8 cellular contexts compared by ENCODE assay signal in genomic region chr6:137217801-137218472, GRCh38. TPM values are rescaled to one million over a fixed set of nuclear protein-coding genes. Genes with fewer than 3 reads are reported as not detected.
DNase-seq lines count a peak whose midpoint lies in the region; ATAC-seq and TF ChIP-seq lines count a peak whose summit lies in the region.

No MANE protein-coding gene starts in this region.

- no peaks in the 10 kb centered on the region for H3K27me3 Mint-ChIP-seq in GM23338 (ENCODE audit: insufficient read depth, low read depth, poor library complexity)

- no peaks in the 10 kb centered on the region for H3K36me3 ChIP-seq in GM23338 (ENCODE audit: insufficient read depth)

- DNase-seq in AG20443 (ENCODE audit: low spot score) (peak; percentile 42), GM23338 (ENCODE audit: low spot score) (no peak), SKM-1 treated with dmso at 0.1 percent for 144 hours (lab: John Stamatoyannopoulos, UW; ENCODE audit: unreplicated experiment) (peak; percentile 84), erythroblast (lab: John Stamatoyannopoulos, UW) (peak; percentile 36 to 39), myocyte (ENCODE audit: low read depth) (peak; percentile 53), D341Med (ENCODE audit: low spot score) (no peak), DMS114 treated with DMSO at 0.1 percent for 48 hours (lab: John Stamatoyannopoulos, UW; ENCODE audit: unreplicated experiment) (no peak)
- no peak for DNase-seq in stimulated activated CD4-positive, alpha-beta T cell treated with anti-CD3 and anti-CD28 coated beads, Interleukin-2, amount 100 ng/mL, for 48 hours

- H3K9me3 Mint-ChIP-seq in GM23338 = no peaks in the 10 kb centered on the region

- H3K9me2 ChIP-seq in GM23338 (ENCODE audit: insufficient read depth) = no peaks in the 10 kb centered on the region; the same call in 1 of the 2 replicates

- peaks cover 19% of the 10 kb centered on the region for H3K4me1 Mint-ChIP-seq in GM23338

- ATAC-seq in GM23338 = no peak

- no peak overlapping the region for H3K27ac Mint-ChIP-seq in GM23338

- H3K4me3 ChIP-seq in GM23338 = peak overlapping the region; percentile 100

- H3K4me2 ChIP-seq in GM23338 = peak overlapping the region; percentile 100

- peaks cover 8% of the 10 kb centered on the region; the same call in 2 of the 3 replicates for H3K36me3 Mint-ChIP-seq in GM23338 (ENCODE audit: low read depth)

- H3K79me2 ChIP-seq in GM23338 (replicated peaks; ENCODE audit: insufficient read depth) = peaks cover 60% of the 10 kb centered on the region

- H3K4me3 Mint-ChIP-seq in GM23338 = peak overlapping the region; percentile 91

- peaks cover 28% of the 10 kb centered on the region for H4K20me1 ChIP-seq in GM23338 (replicated peaks; ENCODE audit: insufficient read depth)

- no peaks in the 10 kb centered on the region for H3F3A ChIP-seq in GM23338 (replicated peaks; ENCODE audit: low read depth)

- no peak overlapping the region for H2AFZ ChIP-seq in GM23338

- H3K27me3 ChIP-seq in GM23338 (ENCODE audit: insufficient read depth) = no peaks in the 10 kb centered on the region

- TF ChIP-seq POLR2A in erythroblast (IDR thresholded peaks at IDR 0.05; ENCODE audit: low read length) = no peak

- H3K4me1 ChIP-seq in GM23338 (ENCODE audit: insufficient read depth) = peaks cover 13% of the 10 kb centered on the region

- no peak for TF ChIP-seq CTCF in GM23338 (conservative IDR thresholded peaks at IDR 0.05; ENCODE audit: low read depth in 2 of 2)

- H3K27ac ChIP-seq in GM23338 (ENCODE audit: low read depth) = no peak overlapping the region

TF ChIP-seq in GM23338, 12 proteins besides CTCF, POLR2A, EP300 and RAD21:
- TF ChIP-seq JUNB (IDR thresholded peaks at IDR 0.05; ENCODE audit: unreplicated experiment) (no peak), POLR2AphosphoS5 (IDR thresholded peaks at IDR 0.05; ENCODE audit: low read depth) (no peak), ZNF462 (CRISPR knock-in tag; IDR thresholded peaks at IDR 0.05) (no peak), NANOG (IDR thresholded peaks at IDR 0.05; ENCODE audit: borderline replicate concordance) (no peak)

RNA-seq across cellular contexts. Expression of gene IFNGR1, which starts 1.2 kb away (rescaled TPM):
- 22.8 and 29.4 TPM in 2 replicates for total RNA-seq in GM23338 (2014; rRNA removed; shearing (Covaris generic))
- polyA plus RNA-seq in GM23338 (2016; fragmentation: Nextera tagmentation; extraction: Ambion mirVana) = 21.3 and 23.2 TPM in 2 replicates
- 38.8 and 45.4 TPM in 2 replicates for total RNA-seq in myocyte
- 23.7 TPM for polyA plus RNA-seq in myocyte (2012)

RNA-seq across cellular contexts. Expression of gene IL22RA2, which starts 44.5 kb away (rescaled TPM):
- not detected in 2 replicates for total RNA-seq in GM23338 (2014; rRNA removed; shearing (Covaris generic))
- not detected in 2 replicates for polyA plus RNA-seq in GM23338 (2016; fragmentation: Nextera tagmentation; extraction: Ambion mirVana)
- 0.16 TPM in 1 of 2 replicates, not detected in the other for total RNA-seq in myocyte
- not detected for polyA plus RNA-seq in myocyte (2012)

Comparison
In these comparisons a context has a peak if more than half of its experiments do, and no peak if none do; other contexts are left out.
1. DNase-seq: peak in AG20443 (single experiment), SKM-1 treated with dmso at 0.1 percent for 144 hours (single experiment), erythroblast (2 of 2) and myocyte (single experiment); none in GM23338 (single experiment), stimulated activated CD4-positive, alpha-beta T cell treated with anti-CD3 and anti-CD28 coated beads, Interleukin-2, amount 100 ng/mL, for 48 hours (0 of 2), D341Med (single experiment) and DMS114 treated with DMSO at 0.1 percent for 48 hours (single experiment).